ENCODE assay signal across 18 cellular contexts in the genomic region with DNA sequence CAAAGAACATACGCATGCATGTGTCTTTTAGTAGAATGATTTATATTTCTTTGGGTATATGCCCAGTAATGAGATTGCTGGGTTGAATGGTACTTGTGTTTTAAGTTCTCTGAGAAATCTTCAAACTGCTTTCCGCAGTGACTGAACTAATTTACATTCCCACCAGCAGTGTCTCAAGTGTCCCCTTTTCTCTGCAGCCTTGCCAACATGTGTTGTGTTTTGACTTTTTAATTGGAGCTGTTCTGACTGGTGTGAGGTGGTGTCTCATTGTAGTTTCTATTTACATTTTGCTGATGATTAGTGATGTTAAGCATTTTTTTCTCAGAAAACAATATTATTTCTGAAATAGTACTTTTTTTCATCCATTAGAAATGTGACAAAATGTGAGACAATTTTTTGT.
"Had no signal": no experiment of that assay in that cellular context is flagged by ENCODE, and none has a peak within 500 bp of the region (broad histone marks: within the 10 kb centered on the region; RNA-seq: fewer than 3 reads in every experiment).

No MANE protein-coding gene starts in this region.

- ATAC-seq: K562 had no signal

- H3K4me3 ChIP-seq: K562, SJSA1, SK-N-MC had no signal

- H3K27ac ChIP-seq: HL-60, KMS-11, SJSA1, SK-N-MC had no signal

- H3K27me3 ChIP-seq: SJSA1 had no signal

- H3K36me3 ChIP-seq: SJSA1 had no signal

- H3K4me1 ChIP-seq: SJSA1 had no signal

- H3K9me3 ChIP-seq: SJSA1 had no signal

- DNase-seq: Kasumi-1, MM.1S, NCI-H1092 treated with DMSO at 0.1 percent for 48 hours, NCI-H1436, NCI-H187, NCI-H2029, NCI-H2081 treated with DMSO at 0.1 percent for 48 hours, NCI-H345, NCI-H524, NCI-H82, Right ventricle myocardium superior, RPMI8226, SIG-M5 had no signal
